Comparison of ENCODE assay signal across 22 cellular contexts in genomic region chr12:131507094-131507493, GRCh38.
A peak's percentile ranks its signal among the peaks of the same experiment; 100 is the strongest.
DNase-seq lines count a peak whose midpoint lies in the region; ATAC-seq and TF ChIP-seq lines count a peak whose summit lies in the region.
"Had no signal": no experiment of that assay in that cellular context is flagged by ENCODE, and none has a peak within 500 bp of the region (broad histone marks: within the 10 kb centered on the region; RNA-seq: fewer than 3 reads in every experiment).

No MANE protein-coding gene starts in this region.

- no peaks in the 10 kb centered on the region for H4K20me1 ChIP-seq in SK-N-SH (ENCODE audit: insufficient read depth)
- H4K20me1 ChIP-seq: BLaER1 had no signal

- no peaks in the 10 kb centered on the region for H3F3A ChIP-seq in SK-N-SH (replicated peaks; ENCODE audit: insufficient read depth)

- CTCF ChIA-PET in SK-N-SH (lab: Yijun Ruan, JAX), result no interaction called here

- H3K79me2 ChIP-seq in SK-N-SH (ENCODE audit: insufficient read depth), result no peaks in the 10 kb centered on the region

- H3K27ac Mint-ChIP-seq in glutamatergic neuron (ENCODE audit: unreplicated experiment), result peak overlapping the region; percentile 83
- H3K27ac Mint-ChIP-seq: HFFc6 had no signal

- TF ChIP-seq CTCF in SK-N-SH (IDR thresholded peaks at IDR 0.05) (no peak), glutamatergic neuron (IDR thresholded peaks at IDR 0.05; ENCODE audit: partially characterized antibody, unreplicated experiment) (no peak), omental fat pad (IDR thresholded peaks at IDR 0.05) (no peak)

- peak; percentile 8 for ATAC-seq in omental fat pad (ENCODE audit: low FRiP score)
- ATAC-seq: A549, HCT116 had no signal

- peaks cover 23% of the 10 kb centered on the region for H3K4me1 Mint-ChIP-seq in glutamatergic neuron (ENCODE audit: low read depth, unreplicated experiment)

- no peak overlapping the region for H3K4me3 Mint-ChIP-seq in glutamatergic neuron (ENCODE audit: unreplicated experiment)
- H3K4me3 Mint-ChIP-seq: CD14-positive monocyte; CD4-positive, alpha-beta memory T cell; HFFc6 had no signal

- H3K9me2 ChIP-seq in SK-N-SH, result no peaks in the 10 kb centered on the region

- DNase-seq in NCI-H82 (lab: John Stamatoyannopoulos, UW), result peak; percentile 9
- no peak for DNase-seq in NCI-H82 treated with DMSO at 0.1 percent for 48 hours (lab: John Stamatoyannopoulos, UW; ENCODE audit: unreplicated experiment)
- DNase-seq in SK-N-SH, result peak; percentile 74
- DNase-seq in glutamatergic neuron, result peak; percentile 42
- DNase-seq in omental fat pad (ENCODE audit: low spot score), result no peak
- no peak for DNase-seq in hepatic stellate cell (ENCODE audit: low spot score)
- no peak for DNase-seq in NCI-H187 treated with DMSO at 0.1 percent for 48 hours (lab: John Stamatoyannopoulos, UW)
- DNase-seq in SIG-M5 treated with dmso at 0.1 percent for 504 hours (lab: John Stamatoyannopoulos, UW; ENCODE audit: unreplicated experiment), result no peak
- DNase-seq: AML-193; CD4-positive, alpha-beta memory T cell; DMS153; DMS79; GDM1; GOT3; H7; HFFc6 had no signal

- POLR2A ChIA-PET in SK-N-SH (lab: Yijun Ruan, JAX), result no interaction called here

- no peak overlapping the region for H3K4me2 ChIP-seq in SK-N-SH
- H3K4me2 ChIP-seq: A549, BLaER1 had no signal

- peak in 1 of 2 experiments; percentile 90; a peak in 2 of 4 replicates for TF ChIP-seq EP300 in SK-N-SH (IDR thresholded peaks at IDR 0.05; ENCODE audit: borderline replicate concordance in 1 of 2, low read depth in 1 of 2, low read length in 1 of 2)

- H3K36me3 Mint-ChIP-seq in glutamatergic neuron (ENCODE audit: unreplicated experiment), result peaks cover 4% of the 10 kb centered on the region
- H3K36me3 Mint-ChIP-seq: CD14-positive monocyte; CD4-positive, alpha-beta memory T cell had no signal

- H3K9me3 Mint-ChIP-seq in glutamatergic neuron (ENCODE audit: unreplicated experiment), result peaks cover 14% of the 10 kb centered on the region

- H3K36me3 ChIP-seq in SK-N-SH (replicated peaks in 1 of 2; ENCODE audit: control insufficient read depth in 1 of 2, insufficient read depth in 2 of 2, low read length in 1 of 2), result no peaks in the 10 kb centered on the region
- H3K36me3 ChIP-seq: BLaER1 had no signal

- WGBS in SK-N-SH (ENCODE audit: low lambda C conversion rate), result 22% methylated on average over 2 of the region's 4 CpGs

- no peaks in the 10 kb centered on the region for H3K27me3 ChIP-seq in SK-N-SH (ENCODE audit: insufficient read depth)
- H3K27me3 ChIP-seq: BLaER1 had no signal

- H3K27ac ChIP-seq in SK-N-SH (ENCODE audit: low read depth in 2 of 2, low read length in 1 of 2), result peak overlapping the region in 1 of 2 experiments; percentile 89; a peak in 2 of 4 replicates
- H3K27ac ChIP-seq: 22Rv1, A549, BLaER1, HL-60 had no signal

- H3K9me3 ChIP-seq in SK-N-SH, result no peaks in the 10 kb centered on the region
- H3K9me3 ChIP-seq: A549, BLaER1 had no signal

- H3K4me3 ChIP-seq in SK-N-SH (ENCODE audit: low read depth in 2 of 2, low read length in 1 of 2), result no peak overlapping the region
- H3K4me3 ChIP-seq: A549, BLaER1 had no signal

- H3K27me3 Mint-ChIP-seq in glutamatergic neuron (ENCODE audit: unreplicated experiment), result peaks cover 16% of the 10 kb centered on the region

- no peak overlapping the region for H3K9ac ChIP-seq in SK-N-SH
- H3K9ac ChIP-seq: BLaER1 had no signal

- TF ChIP-seq RAD21 in SK-N-SH (IDR thresholded peaks at IDR 0.05; ENCODE audit: low read length), result no peak; the same call in 1 of the 2 replicates

- peaks cover 0 to 58% of the 10 kb centered on the region in 2 experiments; a peak in 1 of 4 replicates for H3K4me1 ChIP-seq in SK-N-SH (ENCODE audit: control insufficient read depth in 1 of 2, insufficient read depth in 2 of 2, low read depth in 1 of 2, low read length in 1 of 2)
- H3K4me1 ChIP-seq: A549 had no signal

- no peak overlapping the region for H2AFZ ChIP-seq in SK-N-SH (ENCODE audit: low read depth)

TF ChIP-seq in SK-N-SH, 30 proteins besides CTCF, POLR2A, EP300 and RAD21:
- TF ChIP-seq GATA2 (CRISPR knock-in tag; IDR thresholded peaks at IDR 0.05), result peak; percentile 97
- TF ChIP-seq TCF12 (IDR thresholded peaks at IDR 0.05), result 0 out of 2 replicates have a peak, but pooled peaks have one; percentile 25
- TF ChIP-seq SIN3A (IDR thresholded peaks at IDR 0.05; ENCODE audit: borderline replicate concordance, low read depth, low read length), result no peak
- TF ChIP-seq NRF1 (IDR thresholded peaks at IDR 0.05; ENCODE audit: low read depth, low read length), result no peak
- TF ChIP-seq MXI1 (IDR thresholded peaks at IDR 0.05; ENCODE audit: low read depth, low read length), result peak; percentile 73; the same call in 1 of the 2 replicates
- peak; percentile 85 for TF ChIP-seq CHD2 (IDR thresholded peaks at IDR 0.05; ENCODE audit: low read length, partially characterized antibody)
- no peak for TF ChIP-seq IRF3 (IDR thresholded peaks at IDR 0.05; ENCODE audit: low read depth, low read length)
- TF ChIP-seq RCOR1 (IDR thresholded peaks at IDR 0.05; ENCODE audit: low read length), result peak; percentile 90
- TF ChIP-seq EZH2phosphoT487 (IDR thresholded peaks at IDR 0.05; ENCODE audit: borderline replicate concordance, low read depth), result no peak
- peak; percentile 72; the same call in 1 of the 2 replicates for TF ChIP-seq FOXJ3 (CRISPR knock-in tag; IDR thresholded peaks at IDR 0.05)
- TF ChIP-seq RFX5 (IDR thresholded peaks at IDR 0.05; ENCODE audit: low read length), result no peak
- no peak for TF ChIP-seq TAF1 (IDR thresholded peaks at IDR 0.05; ENCODE audit: borderline replicate concordance, low read depth, low read length)
TF ChIP-seq in SK-N-SH: peak in this region for 6.

Comparison
In these comparisons a context has a peak if more than half of its experiments do, and no peak if none do; other contexts are left out.
1. DNase-seq: peak in NCI-H82 (single experiment), SK-N-SH (single experiment) and glutamatergic neuron (single experiment); none in NCI-H82 treated with DMSO at 0.1 percent for 48 hours (single experiment), omental fat pad (single experiment), hepatic stellate cell (single experiment), NCI-H187 treated with DMSO at 0.1 percent for 48 hours (single experiment) and SIG-M5 treated with dmso at 0.1 percent for 504 hours (single experiment).